25 cellular contexts compared by ENCODE assay signal in genomic region chr4:7687796-7688195, GRCh38.
"Had no signal": no experiment of that assay in that cellular context is flagged by ENCODE, and none has a peak within 500 bp of the region (broad histone marks: within the 10 kb centered on the region; RNA-seq: fewer than 3 reads in every experiment).

No MANE protein-coding gene starts in this region.

- H3K4me3 ChIP-seq: lung, right lobe of liver, skin epidermis, uterus had no signal

- DNase-seq: activated CD4-positive, alpha-beta T cell treated with anti-CD3 and anti-CD28 coated beads for 48 hours; activated CD4-positive, alpha-beta T cell treated with anti-CD3 and anti-CD28 coated beads, Interleukin-2, amount 50 U/mL, for 48 hours; activated CD8-positive, alpha-beta memory T cell treated with anti-CD3 and anti-CD28 coated beads for 24 hours; activated gamma-delta T cell; activated naive CD4-positive, alpha-beta T cell treated with anti-CD3 and anti-CD28 coated beads, Interleukin-2, amount 10 ng/mL, durations not matched to agents 7 days and 5 days; activated naive CD8-positive, alpha-beta T cell treated with anti-CD3 and anti-CD28 coated beads, Interleukin-2, amount 10 ng/mL, durations not matched to agents 7 days and 5 days; activated T-cell treated with anti-CD3 and anti-CD28 coated beads, Interleukin-2, amount 50 U/mL, for 1 hour; brain microvascular endothelial cell; cortex of kidney; hypothalamus; immature natural killer cell; mesendoderm; right lobe of liver; stimulated activated CD4-positive, alpha-beta T cell treated with anti-CD3 and anti-CD28 coated beads, Interleukin-1b, Interleukin-23, amount 100 ng/mL, for 48 hours; stimulated activated CD4-positive, alpha-beta T cell treated with anti-CD3 and anti-CD28 coated beads, Interleukin-4, amount 100 ng/mL, for 4 hours; stimulated activated CD8-positive, alpha-beta memory T cell treated with anti-CD3 and anti-CD28 coated beads, Interleukin-4, amount 100 ng/mL, for 48 hours; stimulated activated naive CD8-positive, alpha-beta T cell treated with anti-CD3 and anti-CD28 coated beads, Interleukin-15, amount 100 ng/mL, for 72 hours; substantia nigra; uterus had no signal

- H3K4me1 ChIP-seq: right lobe of liver, uterus had no signal

- H3K36me3 ChIP-seq: brain microvascular endothelial cell, right lobe of liver, uterus had no signal

- ATAC-seq: activated CD4-positive, CD25-positive, alpha-beta regulatory T cell treated with anti-CD3 and anti-CD28 coated beads, Interleukin-2, amount 50 U/mL, for 24 hours; left lobe of liver; right lobe of liver; stimulated activated memory B cell treated with anti-CD40 and anti-IgM and Interleukin-4, amounts not matched to agents 10 μg/mL and 1 μg/mL and 100 μg/mL, for 72 hours; stimulated activated naive CD8-positive, alpha-beta T cell treated with anti-CD3 and anti-CD28 coated beads, Interleukin-15, amount 100 ng/mL, for 72 hours had no signal

- H3K27ac ChIP-seq: brain microvascular endothelial cell, right lobe of liver, skin epidermis, uterus, VCaP had no signal

- H3K27me3 ChIP-seq: brain microvascular endothelial cell, right lobe of liver, uterus had no signal

- H3K9me3 ChIP-seq: right lobe of liver had no signal
